ENCODE assay signal across 14 cellular contexts in genomic region chr5:21918451-21918850, GRCh38.
"Had no signal": no experiment of that assay in that cellular context is flagged by ENCODE, and none has a peak within 500 bp of the region (broad histone marks: within the 10 kb centered on the region; RNA-seq: fewer than 3 reads in every experiment).

No MANE protein-coding gene starts in this region.

- H3K36me3 Mint-ChIP-seq: natural killer cell; stimulated activated memory B cell treated with anti-CD40 and anti-IgM and Interleukin-4, amounts not matched to agents 10 μg/mL and 1 μg/mL and 100 μg/mL, for 72 hours had no signal

- DNase-seq: islet precursor cell; mammary epithelial cell; natural killer cell; posterior cingulate gyrus; spleen; stimulated activated CD4-positive, alpha-beta T cell treated with anti-CD3 and anti-CD28 coated beads, Interleukin-15, amount 100 ng/mL, for 24 hours; stimulated activated CD4-positive, alpha-beta T cell treated with anti-CD3 and anti-CD28 coated beads, Interleukin-1b, Interleukin-23, amount 100 ng/mL, for 48 hours; stimulated activated CD4-positive, alpha-beta T cell treated with anti-CD3 and anti-CD28 coated beads, Interleukin-4, amount 100 ng/mL, for 24 hours; testis; upper lobe of right lung had no signal

- H3K4me3 Mint-ChIP-seq: dendritic cell treated with granulocyte-macrophage colony-stimulating factor and Interleukin-4, amounts not matched to agents 40 ng/mL and 50 ng/mL, for 4 days; natural killer cell; neural crest cell; stimulated activated memory B cell treated with anti-CD40 and anti-IgM and Interleukin-4, amounts not matched to agents 10 μg/mL and 1 μg/mL and 100 μg/mL, for 72 hours; stimulated activated naive CD8-positive, alpha-beta T cell treated with anti-CD3 and anti-CD28 coated beads, Interleukin-15, Interleukin-2, amounts not matched to agents 100 ng/mL and 50 ng/mL, for 24 hours had no signal

- H3K4me1 Mint-ChIP-seq: natural killer cell had no signal

- H3K9me3 Mint-ChIP-seq: dendritic cell treated with granulocyte-macrophage colony-stimulating factor and Interleukin-4, amounts not matched to agents 40 ng/mL and 50 ng/mL, for 4 days; neural crest cell; stimulated activated memory B cell treated with anti-CD40 and anti-IgM and Interleukin-4, amounts not matched to agents 10 μg/mL and 1 μg/mL and 100 μg/mL, for 72 hours; stimulated activated naive CD8-positive, alpha-beta T cell treated with anti-CD3 and anti-CD28 coated beads, Interleukin-15, Interleukin-2, amounts not matched to agents 100 ng/mL and 50 ng/mL, for 24 hours had no signal

- H3K27me3 Mint-ChIP-seq: dendritic cell treated with granulocyte-macrophage colony-stimulating factor and Interleukin-4, amounts not matched to agents 40 ng/mL and 50 ng/mL, for 4 days; stimulated activated memory B cell treated with anti-CD40 and anti-IgM and Interleukin-4, amounts not matched to agents 10 μg/mL and 1 μg/mL and 100 μg/mL, for 72 hours; stimulated activated naive CD8-positive, alpha-beta T cell treated with anti-CD3 and anti-CD28 coated beads, Interleukin-15, Interleukin-2, amounts not matched to agents 100 ng/mL and 50 ng/mL, for 24 hours had no signal

- H3K27ac Mint-ChIP-seq: dendritic cell treated with granulocyte-macrophage colony-stimulating factor and Interleukin-4, amounts not matched to agents 40 ng/mL and 50 ng/mL, for 4 days; natural killer cell; stimulated activated memory B cell treated with anti-CD40 and anti-IgM and Interleukin-4, amounts not matched to agents 10 μg/mL and 1 μg/mL and 100 μg/mL, for 72 hours; stimulated activated naive CD8-positive, alpha-beta T cell treated with anti-CD3 and anti-CD28 coated beads, Interleukin-15, Interleukin-2, amounts not matched to agents 100 ng/mL and 50 ng/mL, for 24 hours had no signal
